ENCODE assay signal across 15 cellular contexts in the genomic region with DNA sequence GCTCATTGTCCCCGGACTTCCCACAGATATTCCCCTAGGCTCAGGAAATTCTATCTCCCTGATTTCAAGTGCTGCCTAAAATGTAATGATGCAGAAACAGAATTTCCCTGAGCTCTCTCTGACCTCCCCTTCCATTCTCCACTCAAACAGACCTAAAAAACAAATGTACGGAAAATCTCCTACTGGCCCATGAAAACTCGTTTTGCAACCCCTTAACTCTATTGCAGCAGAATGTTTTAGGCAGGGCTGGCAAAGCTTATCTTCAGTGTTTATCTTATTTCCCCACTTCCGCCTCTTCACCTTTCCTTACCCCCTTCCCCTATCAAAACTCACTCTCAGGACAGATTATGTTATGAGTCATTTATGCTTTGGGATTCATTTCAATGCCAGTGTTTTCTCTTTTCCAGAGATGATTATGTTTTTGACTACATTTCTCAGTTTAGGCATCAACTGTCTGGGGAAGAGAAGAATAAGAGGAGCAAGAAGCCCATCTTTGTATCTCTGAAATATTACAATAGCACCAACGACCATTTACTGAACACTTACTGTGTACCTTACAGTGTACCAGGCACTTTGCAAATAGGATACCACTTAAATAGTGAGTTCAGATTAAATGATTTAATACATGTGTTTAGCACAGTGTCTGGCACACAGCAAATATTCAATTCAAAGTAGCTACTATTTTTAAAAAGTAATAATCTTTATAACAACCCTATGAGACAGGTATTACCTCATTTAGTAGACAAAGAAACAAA. TPM values are rescaled to one million over a fixed set of nuclear protein-coding genes. Genes with fewer than 3 reads are reported as not detected.
DNase-seq lines count a peak whose midpoint lies in the region; ATAC-seq, FAIRE-seq and TF ChIP-seq lines count a peak whose summit lies in the region.
"Had no signal": no experiment of that assay in that cellular context is flagged by ENCODE, and none has a peak within 500 bp of the region (broad histone marks: within the 10 kb centered on the region; RNA-seq: fewer than 3 reads in every experiment).

No MANE protein-coding gene starts in this region.

- TF ChIP-seq EP300 in K562 (IDR thresholded peaks at IDR 0.05; ENCODE audit: low read length) = peak; percentile 75

- DNase-seq in DMS53 (lab: John Stamatoyannopoulos, UW) (peak; percentile 65), HT1080 (ENCODE audit: low read depth) (peak; percentile 63), K562 (ENCODE audit: extremely low read depth in 1 of 4, low spot score in 3 of 4) (no peak), mesenchymal stem cell (peak; percentile 69), NCI-H146 (lab: John Stamatoyannopoulos, UW) (no peak), NCI-H1105 treated with DMSO at 0.1 percent for 48 hours (lab: John Stamatoyannopoulos, UW) (no peak), D721Med (ENCODE audit: insufficient read length, low spot score) (no peak), NCI-H1105 (lab: John Stamatoyannopoulos, UW) (no peak)
- DNase-seq: activated CD4-positive, alpha-beta T cell treated with anti-CD3 and anti-CD28 coated beads, Interleukin-2, amount 50 U/mL, for 1 hour; aorta; dermis blood vessel endothelial cell; Kasumi-1; uterus had no signal

- WGBS in K562 (ENCODE audit: insufficient coverage, low coverage, missing lambda C conversion rate) = 9% methylated on average over 5 of the region's 5 CpGs
- 43% methylated on average over 3 of the region's 5 CpGs for WGBS in mesenchymal stem cell

- no peak overlapping the region for H2AK5ac ChIP-seq in mesenchymal stem cell (ENCODE audit: low read length, severe bottlenecking)

- no peak overlapping the region for H3K14ac ChIP-seq in mesenchymal stem cell (ENCODE audit: low read length in 2 of 2)

- POLR2A ChIA-PET in K562 (lab: Yijun Ruan, JAX) = interaction anchor here (0.7 kb wide), 1 partner anchor 273 kb away, joined by 3 read pairs; no protein-coding TSS in a partner anchor

- peak; percentile 19; the same call in 1 of the 3 replicates for ATAC-seq in K562

- H3K4me1 ChIP-seq in K562 (replicated peaks in 1 of 2; ENCODE audit: control insufficient read depth in 2 of 2, insufficient read depth in 2 of 2, low read length in 2 of 2) (peaks cover 9 to 19% of the 10 kb centered on the region in 2 experiments), mesenchymal stem cell (ENCODE audit: control insufficient read depth, insufficient read depth, low read depth, low read length) (peaks cover 4% of the 10 kb centered on the region)
- H3K4me1 ChIP-seq: uterus had no signal

- peak overlapping the region; percentile 43 to 49 for H3K18ac ChIP-seq in mesenchymal stem cell (ENCODE audit: low read depth in 1 of 2, low read length in 2 of 2)

- peak overlapping the region; percentile 55 for H2BK120ac ChIP-seq in mesenchymal stem cell (ENCODE audit: low read depth, low read length)

- peak overlapping the region; percentile 31 to 55 for H2BK12ac ChIP-seq in mesenchymal stem cell (ENCODE audit: low read length in 2 of 2)

- H3K27ac ChIP-seq in K562 (ENCODE audit: extremely low read depth, low read depth, low read length) (no peak overlapping the region), mesenchymal stem cell (ENCODE audit: low read length, poor library complexity, severe bottlenecking) (peak overlapping the region; percentile 57)
- H3K27ac ChIP-seq: BLaER1 treated with 17β-estradiol and CSF1 and Interleukin-3, amounts not matched to agents 10 nM and 100 nM; uterus had no signal

- no peaks in the 10 kb centered on the region for H3K9me1 ChIP-seq in K562 (ENCODE audit: control insufficient read depth, insufficient read depth, low read length)

- FAIRE-seq in K562 (lab: Jason Lieb, UNC) (no peak), D721Med (lab: Jason Lieb, UNC) (no peak)

- intact Hi-C loops in K562 (cut with micrococcal nuclease) = no loop called here

- no TSS peak for BruUV-seq in K562 (replicated peaks; lab: Mats Ljungman, UMichigan)

- H3K4me3 ChIP-seq in K562 (no peak overlapping the region), mesenchymal stem cell (ENCODE audit: insufficient read depth in 1 of 2, low read depth in 1 of 2, low read length in 2 of 2) (no peak overlapping the region)
- H3K4me3 ChIP-seq: BLaER1 treated with 17β-estradiol and CSF1 and Interleukin-3, amounts not matched to agents 10 nM and 100 nM; uterus had no signal

- H3K4ac ChIP-seq in mesenchymal stem cell (ENCODE audit: low read depth in 1 of 2, low read length in 2 of 2) = peak overlapping the region in 1 of 2 experiments; percentile 57

- no peaks in the 10 kb centered on the region for H3K79me1 ChIP-seq in mesenchymal stem cell (replicated peaks; ENCODE audit: low read length, poor library complexity, severe bottlenecking)

- H4K8ac ChIP-seq in mesenchymal stem cell (ENCODE audit: low read length) = peak overlapping the region; percentile 80

- in situ Hi-C loops in K562 (cut with MboI) = no loop called here

- no peak overlapping the region for H3K23ac ChIP-seq in mesenchymal stem cell (ENCODE audit: low read length in 2 of 2)

- no peaks in the 10 kb centered on the region for H3K79me2 ChIP-seq in K562 (ENCODE audit: control insufficient read depth, insufficient read depth, low read length)

- 0 out of 2 replicates have a peak, but pooled peaks cover 4% of the 10 kb centered on the region for H3K9me3 ChIP-seq in K562 (replicated peaks; ENCODE audit: control insufficient read depth, insufficient read depth, low read depth, low read length)
- no peaks in the 10 kb centered on the region for H3K9me3 ChIP-seq in mesenchymal stem cell (ENCODE audit: control insufficient read depth, low read length)
- H3K9me3 ChIP-seq: uterus had no signal

- H4K20me1 ChIP-seq in K562 (replicated peaks; ENCODE audit: control insufficient read depth, insufficient read depth, low read length) = no peaks in the 10 kb centered on the region
- H4K20me1 ChIP-seq: BLaER1 treated with 17β-estradiol and CSF1 and Interleukin-3, amounts not matched to agents 10 nM and 100 nM had no signal

- H4K91ac ChIP-seq in mesenchymal stem cell (ENCODE audit: low read length) = no peak overlapping the region

- H3K4me2 ChIP-seq in K562 (ENCODE audit: insufficient read depth, low read length) (no peak overlapping the region), mesenchymal stem cell (ENCODE audit: low read length, poor library complexity, severe bottlenecking) (no peak overlapping the region)
- H3K4me2 ChIP-seq: BLaER1 treated with 17β-estradiol and CSF1 and Interleukin-3, amounts not matched to agents 10 nM and 100 nM had no signal

- H2AFZ ChIP-seq in K562 (ENCODE audit: low read depth, low read length) (no peak overlapping the region), mesenchymal stem cell (ENCODE audit: low read depth, low read length) (no peak overlapping the region)

- no peak overlapping the region for H2BK15ac ChIP-seq in mesenchymal stem cell (ENCODE audit: low read depth, poor library complexity, severe bottlenecking)

- H2BK5ac ChIP-seq in mesenchymal stem cell (ENCODE audit: low read depth, low read length, poor library complexity, severe bottlenecking) = no peak overlapping the region

- H3K27me3 ChIP-seq in K562 (ENCODE audit: control insufficient read depth in 2 of 2, insufficient read depth in 2 of 2, low read length in 2 of 2) (no peaks in the 10 kb centered on the region), mesenchymal stem cell (ENCODE audit: control insufficient read depth in 1 of 2, insufficient read depth in 1 of 2, low read length in 2 of 2) (no peaks in the 10 kb centered on the region)
- H3K27me3 ChIP-seq: BLaER1 treated with 17β-estradiol and CSF1 and Interleukin-3, amounts not matched to agents 10 nM and 100 nM; uterus had no signal

- TF ChIP-seq RAD21 in K562 (CRISPR knock-in tag; conservative IDR thresholded peaks at IDR 0.05 in 1 of 2, IDR thresholded peaks at IDR 0.05 in 1 of 2) = no peak

- H3K36me3 ChIP-seq in K562 (ENCODE audit: control insufficient read depth, insufficient read depth, low read length) (no peaks in the 10 kb centered on the region), mesenchymal stem cell (ENCODE audit: control insufficient read depth in 1 of 2, insufficient read depth in 2 of 2, low read depth in 1 of 2, low read length in 2 of 2) (no peaks in the 10 kb centered on the region)
- H3K36me3 ChIP-seq: BLaER1 treated with 17β-estradiol and CSF1 and Interleukin-3, amounts not matched to agents 10 nM and 100 nM; uterus had no signal

- H3K9ac ChIP-seq in K562 (ENCODE audit: insufficient read depth in 1 of 2, low read depth in 2 of 2, low read length in 2 of 2) (no peak overlapping the region; a peak in 1 of 4 replicates), mesenchymal stem cell (ENCODE audit: low read length) (no peak overlapping the region)
- H3K9ac ChIP-seq: BLaER1 treated with 17β-estradiol and CSF1 and Interleukin-3, amounts not matched to agents 10 nM and 100 nM had no signal

- TF ChIP-seq CTCF in K562 (IDR thresholded peaks at IDR 0.05 in 2 of 3, conservative IDR thresholded peaks at IDR 0.05 in 1 of 3; ENCODE audit: insufficient read depth in 2 of 3, low read depth in 1 of 3, low read length in 3 of 3) (no peak), D721Med (IDR thresholded peaks at IDR 0.05; ENCODE audit: insufficient read depth, missing control alignments) (no peak)

- CTCF ChIA-PET in K562 (lab: Yijun Ruan, JAX; ENCODE audit: low intra/inter-chr PET ratio) = no interaction called here

- no peak for TF ChIP-seq POLR2A in K562 (conservative IDR thresholded peaks at IDR 0.05)

RNA-seq across cellular contexts. Expression of a gene that starts 32.7 kb away (rescaled TPM):
- 702 and 730 TPM in 2 replicates for total RNA-seq in HT1080 (2014; rRNA removed; shearing (Covaris generic))
- 1,072 and 1,076 TPM in 2 replicates for polyA plus RNA-seq in HT1080 (2015; cell fraction: cytosol; rRNA removed)
- 645 and 756 TPM in 2 replicates for polyA plus RNA-seq in HT1080 (2015; cell fraction: nucleus; rRNA removed)
- total RNA-seq in K562 (2011; cell fraction: chromatin; rRNA removed; ENCODE audit: low replicate concordance) = 47.4 and 171 TPM in 2 replicates
- 27.7 and 36.5 TPM in 2 replicates for total RNA-seq in K562 (2011; cell fraction: nucleolus; rRNA removed)
- 119 and 209 TPM in 2 replicates for total RNA-seq in K562 (2011; cell fraction: nucleoplasm; rRNA removed)
- total RNA-seq in K562 (2014; rRNA removed) (304 and 331 TPM in 2 replicates), K562 (2014; rRNA removed; fragmentation: Illumina TruSeq; extraction: Trizol) (656 and 729 TPM in 2 replicates), K562 (2015; rRNA removed; fragmentation: Illumina TruSeq; extraction: Trizol) (436 and 447 TPM in 2 replicates), K562 (2021) (357 and 363 TPM in 2 replicates)
- polyA plus RNA-seq in K562 (2011; rRNA removed) (225 and 326 TPM in 2 replicates), K562 (2014; fragmentation: Illumina TruSeq; extraction: Trizol) (457 and 479 TPM in 2 replicates), K562 (2014; fragmentation: Nextera tagmentation; extraction: Ambion mirVana) (1,000 to 10,000 TPM; 1,257 to 1,855 TPM), K562 (2014; rRNA removed) (316 and 329 TPM in 2 replicates)
- polyA plus RNA-seq in K562 (2011; cell fraction: cytosol; rRNA removed) = 55.4 and 201 TPM in 2 replicates
- polyA plus RNA-seq in K562 (2011; cell fraction: nucleus; rRNA removed) = 55.4 and 96.4 TPM in 2 replicates
- 409 and 511 TPM in 2 replicates for polyA plus RNA-seq in K562 (2012)
- polyA minus RNA-seq in K562 (2011; rRNA and poly(A)+ RNA removed) = 319 and 344 TPM in 2 replicates
- polyA minus RNA-seq in K562 (2011; cell fraction: cytosol; rRNA and poly(A)+ RNA removed) = 93.9 and 115 TPM in 2 replicates
- 54.7 and 100 TPM in 2 replicates for polyA minus RNA-seq in K562 (2011; cell fraction: nucleus; rRNA and poly(A)+ RNA removed)
- polyA plus RNA-seq in mesenchymal stem cell (2013, experiment 1 of 2) = 708 TPM
- polyA plus RNA-seq in mesenchymal stem cell (2013, experiment 2 of 2) = 761 TPM

RNA-seq across cellular contexts. Expression of a gene that starts 53.9 kb away (rescaled TPM):
- total RNA-seq in HT1080 (2014; rRNA removed; shearing (Covaris generic)) = 0.10 and 0.70 TPM in 2 replicates
- not detected in 2 replicates for polyA plus RNA-seq in HT1080 (2015; cell fraction: cytosol; rRNA removed)
- polyA plus RNA-seq in HT1080 (2015; cell fraction: nucleus; rRNA removed) = 0.19 TPM in 1 of 2 replicates, not detected in the other
- 0.51 and 0.72 TPM in 2 replicates for total RNA-seq in K562 (2011; cell fraction: chromatin; rRNA removed; ENCODE audit: low replicate concordance)
- total RNA-seq in K562 (2011; cell fraction: nucleolus; rRNA removed) = 0.79 TPM in 1 of 2 replicates, not detected in the other
- total RNA-seq in K562 (2011; cell fraction: nucleoplasm; rRNA removed) = not detected in 2 replicates
- total RNA-seq in K562 (2014; rRNA removed) (0.68 TPM in 1 of 2 replicates, not detected in the other), K562 (2014; rRNA removed; fragmentation: Illumina TruSeq; extraction: Trizol) (0.22 and 0.38 TPM in 2 replicates), K562 (2015; rRNA removed; fragmentation: Illumina TruSeq; extraction: Trizol) (not detected in 2 replicates), K562 (2021) (not detected in 2 replicates)
- polyA plus RNA-seq in K562 (2011; rRNA removed) (not detected in 2 replicates), K562 (2014; fragmentation: Illumina TruSeq; extraction: Trizol) (0.10 TPM in 1 of 2 replicates, not detected in the other), K562 (2014; fragmentation: Nextera tagmentation; extraction: Ambion mirVana) (not detected), K562 (2014; rRNA removed) (0.28 TPM in 1 of 2 replicates, not detected in the other)
- not detected in 2 replicates for polyA plus RNA-seq in K562 (2011; cell fraction: cytosol; rRNA removed)
- 0.24 TPM in 1 of 2 replicates, not detected in the other for polyA plus RNA-seq in K562 (2011; cell fraction: nucleus; rRNA removed)
- polyA plus RNA-seq in K562 (2012) = 0.26 TPM in 1 of 2 replicates, not detected in the other
- 0.33 and 0.39 TPM in 2 replicates for polyA minus RNA-seq in K562 (2011; rRNA and poly(A)+ RNA removed)
- polyA minus RNA-seq in K562 (2011; cell fraction: cytosol; rRNA and poly(A)+ RNA removed) = not detected in 2 replicates
- polyA minus RNA-seq in K562 (2011; cell fraction: nucleus; rRNA and poly(A)+ RNA removed) = 0.44 TPM in 1 of 2 replicates, not detected in the other
- 0.06 TPM for polyA plus RNA-seq in mesenchymal stem cell (2013, experiment 1 of 2)
- polyA plus RNA-seq in mesenchymal stem cell (2013, experiment 2 of 2) = 0.05 TPM
- total RNA-seq: dermis blood vessel endothelial cell, pulmonary artery endothelial cell had no signal

Comparison
In these comparisons a context has a peak if more than half of its experiments do, and no peak if none do; other contexts are left out.
1. DNase-seq: peak in DMS53 (single experiment), HT1080 (single experiment) and mesenchymal stem cell (single experiment); none in K562 (0 of 4), NCI-H146 (single experiment), NCI-H1105 treated with DMSO at 0.1 percent for 48 hours (single experiment), D721Med (single experiment) and NCI-H1105 (single experiment).